In genomic region chr3:134885877-134886621, GRCh38 we compare ENCODE assay signal across 10 cellular contexts.
A peak's percentile ranks its signal among the peaks of the same experiment; 100 is the strongest.
DNase-seq lines count a peak whose midpoint lies in the region; ATAC-seq and TF ChIP-seq lines count a peak whose summit lies in the region.
"Had no signal": no experiment of that assay in that cellular context is flagged by ENCODE, and none has a peak within 500 bp of the region (broad histone marks: within the 10 kb centered on the region; RNA-seq: fewer than 3 reads in every experiment).

No MANE protein-coding gene starts in this region.

- DNase-seq in AG10803 (ENCODE audit: low read depth) (peak; percentile 48), WTC11 (ENCODE audit: low spot score) (no peak), NCI-H345 (lab: John Stamatoyannopoulos, UW) (no peak), NCI-H526 treated with DMSO at 0.1 percent for 48 hours (lab: John Stamatoyannopoulos, UW) (no peak), OCI-LY7 (ENCODE audit: low spot score) (no peak)
- no peak for DNase-seq in naive thymus-derived CD8-positive, alpha-beta T cell

- no peak overlapping the region for H3K4me3 Mint-ChIP-seq in WTC11
- H3K4me3 Mint-ChIP-seq in naive thymus-derived CD8-positive, alpha-beta T cell = no peak overlapping the region

- intact Hi-C loops in OCI-LY7 (cut with micrococcal nuclease; ENCODE audit: unreplicated experiment) = no loop called here

- TF ChIP-seq CTCF in AG10803 (conservative IDR thresholded peaks at IDR 0.05; ENCODE audit: low read length) (peak; percentile 43), WTC11 (IDR thresholded peaks at IDR 0.05) (no peak), OCI-LY7 (conservative IDR thresholded peaks at IDR 0.05; ENCODE audit: low read length) (no peak)

- H3K9me3 Mint-ChIP-seq in WTC11 = no peaks in the 10 kb centered on the region
- peaks cover 0 to 3% (median 0%) of the 10 kb centered on the region in 9 donors for H3K9me3 Mint-ChIP-seq in naive thymus-derived CD8-positive, alpha-beta T cell

- H3K36me3 Mint-ChIP-seq in WTC11 = no peaks in the 10 kb centered on the region
- no peaks in the 10 kb centered on the region for H3K36me3 Mint-ChIP-seq in naive thymus-derived CD8-positive, alpha-beta T cell
- H3K36me3 Mint-ChIP-seq: activated naive CD4-positive, alpha-beta T cell treated with anti-CD3 and anti-CD28 coated beads, Interleukin-2, amount 50 U/mL, for 72 hours had no signal

- no peak overlapping the region for H3K4me2 ChIP-seq in OCI-LY7 (ENCODE audit: low read length)

- H3K9me2 ChIP-seq in OCI-LY7 (ENCODE audit: insufficient read depth, low read length) = no peaks in the 10 kb centered on the region

- H3K9me3 ChIP-seq in OCI-LY7 (ENCODE audit: low read length) = no peaks in the 10 kb centered on the region

- H3K27me3 Mint-ChIP-seq in WTC11 (ENCODE audit: low read depth) = peaks cover 61% of the 10 kb centered on the region
- H3K27me3 Mint-ChIP-seq in naive thymus-derived CD8-positive, alpha-beta T cell = peaks cover 0 to 12% (median 0%) of the 10 kb centered on the region in 5 donors

- H3K79me2 ChIP-seq in OCI-LY7 (ENCODE audit: insufficient read depth, low read depth, low read length) = no peaks in the 10 kb centered on the region
- H3K79me2 ChIP-seq: parathyroid adenoma had no signal

- POLR2A ChIA-PET in WTC11 (lab: Charles Lee) = interaction anchor here (0.7 kb wide), 1 partner anchor 51 kb away, joined by 3 read pairs; no protein-coding TSS in a partner anchor
- POLR2A ChIA-PET in naive thymus-derived CD8-positive, alpha-beta T cell (lab: Charles Lee) = no interaction called here
- POLR2A ChIA-PET in OCI-LY7 (lab: Charles Lee) = no interaction called here

- H3K4me3 ChIP-seq in AG10803 (ENCODE audit: low read length) (no peak overlapping the region), OCI-LY7 (ENCODE audit: low read depth, low read length, poor library complexity, severe bottlenecking) (no peak overlapping the region)

- CTCF ChIA-PET in WTC11 (lab: Charles Lee) (interaction anchor here (1.3 kb wide), 1 partner anchor 91 kb away, joined by 4 read pairs; the partner anchor contains the start of gene EPHB1), OCI-LY7 (lab: Charles Lee; ENCODE audit: unreplicated experiment) (no interaction called here)

- H4K20me1 ChIP-seq in OCI-LY7 (ENCODE audit: insufficient read depth, low read length) = no peaks in the 10 kb centered on the region

- H3K4me1 Mint-ChIP-seq in WTC11 = peaks cover 13% of the 10 kb centered on the region
- no peaks in the 10 kb centered on the region for H3K4me1 Mint-ChIP-seq in naive thymus-derived CD8-positive, alpha-beta T cell

- no peak overlapping the region for H2AFZ ChIP-seq in OCI-LY7 (ENCODE audit: low read length)
- H2AFZ ChIP-seq: parathyroid adenoma had no signal

- no TSS peak for BruUV-seq in OCI-LY7 (replicated peaks; lab: Mats Ljungman, UMichigan)

- no peak overlapping the region for H3K27ac ChIP-seq in OCI-LY7 (ENCODE audit: low read depth, low read length, poor library complexity, severe bottlenecking)
- H3K27ac ChIP-seq: parathyroid adenoma had no signal

- peaks cover 5% of the 10 kb centered on the region for H3K4me1 ChIP-seq in OCI-LY7 (ENCODE audit: insufficient read depth, low read length, poor library complexity, severe bottlenecking)
- H3K4me1 ChIP-seq: parathyroid adenoma had no signal

- H3K27ac Mint-ChIP-seq in WTC11 = no peak overlapping the region
- H3K27ac Mint-ChIP-seq in naive thymus-derived CD8-positive, alpha-beta T cell = no peak overlapping the region
- H3K27ac Mint-ChIP-seq: activated naive CD4-positive, alpha-beta T cell treated with anti-CD3 and anti-CD28 coated beads, Interleukin-2, amount 50 U/mL, for 72 hours had no signal

- ATAC-seq in GM19025 (IDR thresholded peaks at IDR 0.05; ENCODE audit: low read depth, unreplicated experiment) (peak; percentile 89), HG03039 (IDR thresholded peaks at IDR 0.05; ENCODE audit: unreplicated experiment) (peak; percentile 59), WTC11 (peak; percentile 86)
- ATAC-seq in naive thymus-derived CD8-positive, alpha-beta T cell = no peak

- no peaks in the 10 kb centered on the region for H3K36me3 ChIP-seq in OCI-LY7 (ENCODE audit: insufficient read depth, low read length)

TF ChIP-seq in WTC11, 78 proteins besides CTCF, POLR2A, EP300 and RAD21:
- TF ChIP-seq TP53 (CRISPR knock-in tag; IDR thresholded peaks at IDR 0.05) (no peak), USF2 (CRISPR knock-in tag; IDR thresholded peaks at IDR 0.05) (no peak), TEAD4 (CRISPR knock-in tag; IDR thresholded peaks at IDR 0.05) (no peak), ATF2 (CRISPR knock-in tag; IDR thresholded peaks at IDR 0.05; ENCODE audit: borderline replicate concordance, low read depth) (no peak), STAT6 (CRISPR knock-in tag; conservative IDR thresholded peaks at IDR 0.05; ENCODE audit: low read depth) (no peak), ZMAT4 (CRISPR knock-in tag; IDR thresholded peaks at IDR 0.05) (no peak), OVOL2 (CRISPR knock-in tag; IDR thresholded peaks at IDR 0.05; ENCODE audit: borderline replicate concordance) (no peak)

Comparison
In these comparisons a context has a peak if more than half of its experiments do, and no peak if none do; other contexts are left out.
1. ATAC-seq: peak in GM19025 (single experiment), HG03039 (single experiment) and WTC11 (single experiment); none in naive thymus-derived CD8-positive, alpha-beta T cell (0 of 2).